8 cellular contexts compared by ENCODE assay signal in genomic region chr2:63424329-63425078, GRCh38.
DNase-seq lines count a peak whose midpoint lies in the region; TF ChIP-seq lines count a peak whose summit lies in the region.

No MANE protein-coding gene starts in this region.

- H3K9me3 ChIP-seq in Loucy (ENCODE audit: insufficient read depth, low read depth, low read length): no peaks in the 10 kb centered on the region

- H2AFZ ChIP-seq in Loucy (ENCODE audit: low read length): peak overlapping the region; percentile 78

- peaks cover 6% of the 10 kb centered on the region; the same call in 1 of the 2 replicates for H3F3A ChIP-seq in Loucy (ENCODE audit: low read depth)

- H3K36me3 ChIP-seq in Loucy (ENCODE audit: insufficient read depth, low read length): no peaks in the 10 kb centered on the region

- H3K79me2 ChIP-seq in Loucy (ENCODE audit: insufficient read depth, low read length): no peaks in the 10 kb centered on the region

- H3K27me3 ChIP-seq in Loucy (ENCODE audit: insufficient read depth, low read length, poor library complexity, severe bottlenecking): no peaks in the 10 kb centered on the region

- H3K4me3 ChIP-seq in Loucy (ENCODE audit: low read length, poor library complexity, severe bottlenecking): no peak overlapping the region
- H3K4me3 ChIP-seq in WI38 (ENCODE audit: low read depth, low read length): no peak overlapping the region

- H3K9ac ChIP-seq in Loucy (ENCODE audit: low read depth, low read length, poor library complexity, severe bottlenecking): no peak overlapping the region

- H4K20me1 ChIP-seq in Loucy (ENCODE audit: insufficient read depth, low read length, poor library complexity, severe bottlenecking): no peaks in the 10 kb centered on the region

- DNase-seq in 8988T (peak; percentile 4), EL (peak; percentile 43), H4 (ENCODE audit: low spot score) (peak; percentile 60), islet precursor cell (peak; percentile 48), NK-92 (lab: John Stamatoyannopoulos, UW; ENCODE audit: unreplicated experiment) (no peak)
- DNase-seq in stimulated activated naive CD4-positive, alpha-beta T cell treated with Interleukin-2 at 50 U/mL for 16 hours (lab: John Stamatoyannopoulos, UW): no peak

- H3K9me2 ChIP-seq in Loucy (replicated peaks; ENCODE audit: low read depth, low read length): no peaks in the 10 kb centered on the region

- peaks cover 28% of the 10 kb centered on the region for H3K4me1 ChIP-seq in Loucy (ENCODE audit: insufficient read depth, low read length, poor library complexity, severe bottlenecking)

- TF ChIP-seq CTCF in Loucy (conservative IDR thresholded peaks at IDR 0.05; ENCODE audit: low read length) (peak; percentile 79), WI38 (IDR thresholded peaks at IDR 0.05; ENCODE audit: low read depth, low read length) (peak; percentile 55)

- peak overlapping the region; percentile 11 for H3K4me2 ChIP-seq in Loucy (ENCODE audit: low read depth, low read length, poor library complexity, severe bottlenecking)

Comparison
In these comparisons a context has a peak if more than half of its experiments do, and no peak if none do; other contexts are left out.
1. DNase-seq: peak in 8988T (single experiment), EL (single experiment), H4 (single experiment) and islet precursor cell (single experiment); none in NK-92 (single experiment) and stimulated activated naive CD4-positive, alpha-beta T cell treated with Interleukin-2 at 50 U/mL for 16 hours (single experiment).